Comparison of ENCODE assay signal across 1 cellular context in genomic region chr6:158703840-158704822, GRCh38.
A peak's percentile ranks its signal among the peaks of the same experiment; 100 is the strongest.
TF ChIP-seq lines count a peak whose summit lies in the region.

No MANE protein-coding gene starts in this region.

TF ChIP-seq in HepG2, 621 proteins besides CTCF, POLR2A, EP300 and RAD21 (continued from another document and continues in another):
- TF ChIP-seq, protein P1, sequence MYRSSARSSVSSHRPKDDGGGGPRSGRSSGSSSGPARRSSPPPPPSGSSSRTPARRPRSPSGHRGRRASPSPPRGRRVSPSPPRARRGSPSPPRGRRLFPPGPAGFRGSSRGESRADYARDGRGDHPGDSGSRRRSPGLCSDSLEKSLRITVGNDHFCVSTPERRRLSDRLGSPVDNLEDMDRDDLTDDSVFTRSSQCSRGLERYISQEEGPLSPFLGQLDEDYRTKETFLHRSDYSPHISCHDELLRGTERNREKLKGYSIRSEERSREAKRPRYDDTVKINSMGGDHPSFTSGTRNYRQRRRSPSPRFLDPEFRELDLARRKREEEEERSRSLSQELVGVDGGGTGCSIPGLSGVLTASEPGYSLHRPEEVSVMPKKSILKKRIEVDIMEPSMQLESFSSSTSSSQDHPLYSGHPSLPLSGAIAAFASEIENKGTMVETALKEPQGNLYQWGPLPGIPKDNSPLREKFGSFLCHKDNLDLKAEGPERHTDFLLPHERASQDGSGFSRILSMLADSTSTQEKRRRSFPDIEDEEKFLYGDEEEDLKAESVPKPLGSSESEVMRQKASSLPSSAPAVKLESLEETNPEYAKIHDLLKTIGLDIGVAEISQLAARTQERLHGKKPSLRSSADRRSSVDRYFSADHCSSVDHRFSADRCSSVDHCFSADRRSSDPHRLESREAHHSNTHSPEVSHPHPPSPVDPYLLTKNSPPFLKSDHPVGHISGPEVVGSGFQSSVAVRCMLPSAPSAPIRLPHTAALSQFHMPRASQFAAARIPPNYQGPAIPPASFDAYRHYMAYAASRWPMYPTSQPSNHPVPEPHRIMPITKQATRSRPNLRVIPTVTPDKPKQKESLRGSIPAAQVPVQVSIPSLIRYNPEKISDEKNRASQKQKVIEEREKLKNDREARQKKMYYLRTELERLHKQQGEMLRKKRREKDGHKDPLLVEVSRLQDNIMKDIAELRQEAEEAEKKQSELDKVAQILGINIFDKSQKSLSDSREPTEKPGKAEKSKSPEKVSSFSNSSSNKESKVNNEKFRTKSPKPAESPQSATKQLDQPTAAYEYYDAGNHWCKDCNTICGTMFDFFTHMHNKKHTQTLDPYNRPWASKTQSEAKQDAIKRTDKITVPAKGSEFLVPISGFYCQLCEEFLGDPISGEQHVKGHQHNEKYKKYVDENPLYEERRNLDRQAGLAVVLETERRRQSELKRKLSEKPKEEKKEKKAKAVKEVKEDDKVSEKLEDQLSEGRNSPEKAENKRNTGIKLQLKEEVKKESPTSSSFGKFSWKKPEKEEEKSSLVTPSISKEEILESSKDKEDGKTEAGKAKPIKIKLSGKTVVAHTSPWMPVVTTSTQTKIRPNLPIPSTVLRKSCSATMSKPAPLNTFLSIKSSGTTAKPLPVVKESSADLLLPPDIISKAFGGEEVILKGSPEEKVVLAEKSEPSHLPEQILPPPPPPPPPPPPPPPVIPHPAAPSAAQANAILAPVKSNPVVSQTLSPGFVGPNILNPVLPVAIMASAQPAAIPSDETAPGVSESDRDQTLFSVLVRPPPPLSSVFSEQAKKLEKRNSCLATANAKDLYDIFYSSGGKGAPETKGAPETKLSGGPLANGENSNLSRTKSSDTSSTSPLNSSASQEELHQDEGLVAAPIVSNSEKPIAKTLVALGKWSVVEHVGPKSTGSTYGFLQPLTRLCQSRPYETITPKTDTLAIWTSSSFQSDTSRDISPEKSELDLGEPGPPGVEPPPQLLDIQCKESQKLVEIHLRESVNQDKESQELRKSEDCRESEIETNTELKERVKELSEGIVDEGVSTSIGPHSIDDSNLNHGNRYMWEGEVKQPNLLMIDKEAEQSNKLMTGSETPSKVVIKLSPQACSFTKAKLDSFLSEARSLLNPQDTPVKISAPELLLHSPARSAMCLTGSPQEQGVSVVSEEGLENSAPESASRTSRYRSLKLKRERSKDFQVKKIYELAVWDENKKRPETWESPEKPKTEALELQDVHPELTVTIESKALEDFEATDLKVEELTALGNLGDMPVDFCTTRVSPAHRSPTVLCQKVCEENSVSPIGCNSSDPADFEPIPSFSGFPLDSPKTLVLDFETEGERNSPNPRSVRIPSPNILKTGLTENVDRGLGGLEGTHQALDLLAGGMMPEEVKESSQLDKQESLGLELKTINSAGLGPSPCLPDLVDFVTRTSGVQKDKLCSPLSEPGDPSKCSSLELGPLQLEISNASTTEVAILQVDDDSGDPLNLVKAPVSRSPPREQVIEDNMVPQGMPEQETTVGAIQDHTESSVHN (CRISPR knock-in tag; IDR thresholded peaks at IDR 0.05) = no peak
- TF ChIP-seq FOXA1 (IDR thresholded peaks at IDR 0.05) (no peak), FOXA1 (CRISPR knock-in tag; IDR thresholded peaks at IDR 0.05) (peak; percentile 46), ZNF766 (CRISPR knock-in tag; IDR thresholded peaks at IDR 0.05; ENCODE audit: borderline replicate concordance) (peak; percentile 90; the same call in 1 of the 2 replicates), MED13 (CRISPR knock-in tag; IDR thresholded peaks at IDR 0.05) (0 out of 2 replicates have a peak, but pooled peaks have one; percentile 80), ZNF143 (CRISPR knock-in tag; IDR thresholded peaks at IDR 0.05) (peak; percentile 59), ZBTB1 (CRISPR knock-in tag; IDR thresholded peaks at IDR 0.05; ENCODE audit: borderline replicate concordance) (no peak), NR2F1 (CRISPR knock-in tag; IDR thresholded peaks at IDR 0.05) (peak; percentile 90), TP53 (CRISPR knock-in tag; conservative IDR thresholded peaks at IDR 0.05) (peak; percentile 73; the same call in 1 of the 2 replicates), ZNF34 (CRISPR knock-in tag; IDR thresholded peaks at IDR 0.05; ENCODE audit: borderline replicate concordance) (peak; percentile 93), CBX5 (CRISPR knock-in tag; IDR thresholded peaks at IDR 0.05; ENCODE audit: borderline replicate concordance) (peak; percentile 95), ZSCAN31 (CRISPR knock-in tag; IDR thresholded peaks at IDR 0.05; ENCODE audit: low read depth) (peak; percentile 95), HNRNPLL (IDR thresholded peaks at IDR 0.05; ENCODE audit: low read depth, low read length, poor library complexity, severe bottlenecking) (peak; percentile 72), BORCS8-MEF2B (CRISPR knock-in tag; IDR thresholded peaks at IDR 0.05) (peak; percentile 87; the same call in 1 of the 2 replicates), TBL1XR1 (IDR thresholded peaks at IDR 0.05; ENCODE audit: borderline replicate concordance, low read length, partially characterized antibody) (peak; percentile 56), NR2F2 (IDR thresholded peaks at IDR 0.05; ENCODE audit: borderline replicate concordance, low read depth) (peak; percentile 25; the same call in 1 of the 2 replicates), JUND (CRISPR knock-in tag; IDR thresholded peaks at IDR 0.05) (peak; percentile 69; the same call in 1 of the 2 replicates), RELA (CRISPR knock-in tag; IDR thresholded peaks at IDR 0.05) (no peak), MAFK (conservative IDR thresholded peaks at IDR 0.05 in 1 of 2, IDR thresholded peaks at IDR 0.05 in 1 of 2; ENCODE audit: low read length in 2 of 2) (no peak)
- TF ChIP-seq, protein P2, sequence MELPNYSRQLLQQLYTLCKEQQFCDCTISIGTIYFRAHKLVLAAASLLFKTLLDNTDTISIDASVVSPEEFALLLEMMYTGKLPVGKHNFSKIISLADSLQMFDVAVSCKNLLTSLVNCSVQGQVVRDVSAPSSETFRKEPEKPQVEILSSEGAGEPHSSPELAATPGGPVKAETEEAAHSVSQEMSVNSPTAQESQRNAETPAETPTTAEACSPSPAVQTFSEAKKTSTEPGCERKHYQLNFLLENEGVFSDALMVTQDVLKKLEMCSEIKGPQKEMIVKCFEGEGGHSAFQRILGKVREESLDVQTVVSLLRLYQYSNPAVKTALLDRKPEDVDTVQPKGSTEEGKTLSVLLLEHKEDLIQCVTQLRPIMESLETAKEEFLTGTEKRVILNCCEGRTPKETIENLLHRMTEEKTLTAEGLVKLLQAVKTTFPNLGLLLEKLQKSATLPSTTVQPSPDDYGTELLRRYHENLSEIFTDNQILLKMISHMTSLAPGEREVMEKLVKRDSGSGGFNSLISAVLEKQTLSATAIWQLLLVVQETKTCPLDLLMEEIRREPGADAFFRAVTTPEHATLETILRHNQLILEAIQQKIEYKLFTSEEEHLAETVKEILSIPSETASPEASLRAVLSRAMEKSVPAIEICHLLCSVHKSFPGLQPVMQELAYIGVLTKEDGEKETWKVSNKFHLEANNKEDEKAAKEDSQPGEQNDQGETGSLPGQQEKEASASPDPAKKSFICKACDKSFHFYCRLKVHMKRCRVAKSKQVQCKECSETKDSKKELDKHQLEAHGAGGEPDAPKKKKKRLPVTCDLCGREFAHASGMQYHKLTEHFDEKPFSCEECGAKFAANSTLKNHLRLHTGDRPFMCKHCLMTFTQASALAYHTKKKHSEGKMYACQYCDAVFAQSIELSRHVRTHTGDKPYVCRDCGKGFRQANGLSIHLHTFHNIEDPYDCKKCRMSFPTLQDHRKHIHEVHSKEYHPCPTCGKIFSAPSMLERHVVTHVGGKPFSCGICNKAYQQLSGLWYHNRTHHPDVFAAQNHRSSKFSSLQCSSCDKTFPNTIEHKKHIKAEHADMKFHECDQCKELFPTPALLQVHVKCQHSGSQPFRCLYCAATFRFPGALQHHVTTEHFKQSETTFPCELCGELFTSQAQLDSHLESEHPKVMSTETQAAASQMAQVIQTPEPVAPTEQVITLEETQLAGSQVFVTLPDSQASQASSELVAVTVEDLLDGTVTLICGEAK (IDR thresholded peaks at IDR 0.05) = no peak
- TF ChIP-seq, protein P2 (CRISPR knock-in tag; IDR thresholded peaks at IDR 0.05) = peak; percentile 40
- TF ChIP-seq, protein P3, sequence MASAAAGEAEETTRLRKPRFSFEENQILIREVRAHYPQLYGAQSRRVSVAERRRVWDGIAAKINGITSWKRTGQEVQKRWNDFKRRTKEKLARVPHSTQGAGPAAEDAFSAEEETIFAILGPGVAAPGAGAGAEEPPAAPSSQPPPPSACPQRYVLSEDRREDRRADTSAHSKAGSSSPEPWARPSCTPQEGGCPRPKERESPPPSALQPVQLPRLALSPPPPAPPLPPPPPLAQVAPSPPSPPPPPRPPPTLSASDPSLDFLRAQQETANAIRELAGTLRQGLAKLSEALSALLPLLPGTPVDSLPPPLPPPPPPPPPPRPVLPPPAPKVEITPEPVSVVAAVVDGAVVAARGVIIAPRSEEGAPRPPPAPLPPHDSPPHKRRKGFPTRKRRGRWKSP (CRISPR knock-in tag; IDR thresholded peaks at IDR 0.05) = peak; percentile 86; the same call in 1 of the 2 replicates
- TF ChIP-seq, protein P4, sequence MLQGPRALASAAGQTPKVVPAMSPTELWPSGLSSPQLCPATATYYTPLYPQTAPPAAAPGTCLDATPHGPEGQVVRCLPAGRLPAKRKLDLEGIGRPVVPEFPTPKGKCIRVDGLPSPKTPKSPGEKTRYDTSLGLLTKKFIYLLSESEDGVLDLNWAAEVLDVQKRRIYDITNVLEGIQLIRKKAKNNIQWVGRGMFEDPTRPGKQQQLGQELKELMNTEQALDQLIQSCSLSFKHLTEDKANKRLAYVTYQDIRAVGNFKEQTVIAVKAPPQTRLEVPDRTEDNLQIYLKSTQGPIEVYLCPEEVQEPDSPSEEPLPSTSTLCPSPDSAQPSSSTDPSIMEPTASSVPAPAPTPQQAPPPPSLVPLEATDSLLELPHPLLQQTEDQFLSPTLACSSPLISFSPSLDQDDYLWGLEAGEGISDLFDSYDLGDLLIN (CRISPR knock-in tag; IDR thresholded peaks at IDR 0.05; ENCODE audit: borderline replicate concordance) = peak; percentile 76; the same call in 1 of the 2 replicates
- TF ChIP-seq, protein P5, sequence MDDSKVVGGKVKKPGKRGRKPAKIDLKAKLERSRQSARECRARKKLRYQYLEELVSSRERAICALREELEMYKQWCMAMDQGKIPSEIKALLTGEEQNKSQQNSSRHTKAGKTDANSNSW (CRISPR knock-in tag; IDR thresholded peaks at IDR 0.05; ENCODE audit: borderline replicate concordance) = 0 out of 2 replicates have a peak, but pooled peaks have one; percentile 66
- TF ChIP-seq, protein P6, sequence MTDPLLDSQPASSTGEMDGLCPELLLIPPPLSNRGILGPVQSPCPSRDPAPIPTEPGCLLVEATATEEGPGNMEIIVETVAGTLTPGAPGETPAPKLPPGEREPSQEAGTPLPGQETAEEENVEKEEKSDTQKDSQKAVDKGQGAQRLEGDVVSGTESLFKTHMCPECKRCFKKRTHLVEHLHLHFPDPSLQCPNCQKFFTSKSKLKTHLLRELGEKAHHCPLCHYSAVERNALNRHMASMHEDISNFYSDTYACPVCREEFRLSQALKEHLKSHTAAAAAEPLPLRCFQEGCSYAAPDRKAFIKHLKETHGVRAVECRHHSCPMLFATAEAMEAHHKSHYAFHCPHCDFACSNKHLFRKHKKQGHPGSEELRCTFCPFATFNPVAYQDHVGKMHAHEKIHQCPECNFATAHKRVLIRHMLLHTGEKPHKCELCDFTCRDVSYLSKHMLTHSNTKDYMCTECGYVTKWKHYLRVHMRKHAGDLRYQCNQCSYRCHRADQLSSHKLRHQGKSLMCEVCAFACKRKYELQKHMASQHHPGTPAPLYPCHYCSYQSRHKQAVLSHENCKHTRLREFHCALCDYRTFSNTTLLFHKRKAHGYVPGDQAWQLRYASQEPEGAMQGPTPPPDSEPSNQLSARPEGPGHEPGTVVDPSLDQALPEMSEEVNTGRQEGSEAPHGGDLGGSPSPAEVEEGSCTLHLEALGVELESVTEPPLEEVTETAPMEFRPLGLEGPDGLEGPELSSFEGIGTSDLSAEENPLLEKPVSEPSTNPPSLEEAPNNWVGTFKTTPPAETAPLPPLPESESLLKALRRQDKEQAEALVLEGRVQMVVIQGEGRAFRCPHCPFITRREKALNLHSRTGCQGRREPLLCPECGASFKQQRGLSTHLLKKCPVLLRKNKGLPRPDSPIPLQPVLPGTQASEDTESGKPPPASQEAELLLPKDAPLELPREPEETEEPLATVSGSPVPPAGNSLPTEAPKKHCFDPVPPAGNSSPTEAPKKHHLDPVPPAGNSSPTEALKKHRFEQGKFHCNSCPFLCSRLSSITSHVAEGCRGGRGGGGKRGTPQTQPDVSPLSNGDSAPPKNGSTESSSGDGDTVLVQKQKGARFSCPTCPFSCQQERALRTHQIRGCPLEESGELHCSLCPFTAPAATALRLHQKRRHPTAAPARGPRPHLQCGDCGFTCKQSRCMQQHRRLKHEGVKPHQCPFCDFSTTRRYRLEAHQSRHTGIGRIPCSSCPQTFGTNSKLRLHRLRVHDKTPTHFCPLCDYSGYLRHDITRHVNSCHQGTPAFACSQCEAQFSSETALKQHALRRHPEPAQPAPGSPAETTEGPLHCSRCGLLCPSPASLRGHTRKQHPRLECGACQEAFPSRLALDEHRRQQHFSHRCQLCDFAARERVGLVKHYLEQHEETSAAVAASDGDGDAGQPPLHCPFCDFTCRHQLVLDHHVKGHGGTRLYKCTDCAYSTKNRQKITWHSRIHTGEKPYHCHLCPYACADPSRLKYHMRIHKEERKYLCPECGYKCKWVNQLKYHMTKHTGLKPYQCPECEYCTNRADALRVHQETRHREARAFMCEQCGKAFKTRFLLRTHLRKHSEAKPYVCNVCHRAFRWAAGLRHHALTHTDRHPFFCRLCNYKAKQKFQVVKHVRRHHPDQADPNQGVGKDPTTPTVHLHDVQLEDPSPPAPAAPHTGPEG (CRISPR knock-in tag; IDR thresholded peaks at IDR 0.05) = peak; percentile 52; the same call in 1 of the 2 replicates
